In the genomic region with DNA sequence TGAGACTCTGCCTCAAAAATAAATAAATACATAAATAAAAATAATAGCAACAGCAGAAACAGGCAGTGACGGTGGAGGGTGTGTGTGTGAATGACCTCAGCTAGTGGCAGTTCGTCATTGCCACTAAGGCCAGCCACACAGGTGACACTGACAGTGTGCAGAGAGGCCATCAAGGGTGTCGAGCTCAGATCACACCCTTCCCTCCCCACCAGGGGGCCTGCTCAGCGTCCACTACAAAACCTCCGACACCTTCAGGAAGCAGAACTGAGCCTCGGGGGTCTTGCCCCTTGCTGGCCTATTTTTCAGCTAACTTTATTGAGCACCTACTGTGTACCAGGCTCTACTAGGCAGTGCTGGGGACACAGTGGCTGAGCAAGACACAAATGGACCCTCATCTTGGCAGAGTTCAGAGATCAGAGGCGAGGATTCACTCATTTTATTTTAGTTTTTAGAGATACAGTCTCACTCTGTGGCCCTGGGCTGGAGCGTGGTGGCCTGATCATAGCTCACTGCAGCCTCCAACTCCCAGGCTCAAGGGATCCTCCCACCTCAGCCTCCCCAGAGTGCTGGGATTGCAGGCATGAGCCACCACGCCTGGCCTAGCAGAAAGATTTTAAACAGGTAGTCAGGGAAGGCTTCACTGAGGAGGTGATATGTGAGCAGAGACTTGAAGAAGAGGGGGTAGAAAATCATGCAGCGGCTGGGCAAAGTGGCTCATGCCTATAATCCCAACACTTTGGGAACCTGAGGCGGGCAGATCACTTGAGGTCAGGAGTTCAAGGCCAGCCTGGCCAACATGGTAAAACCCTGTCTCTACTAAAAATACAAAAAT, we compare ENCODE assay signal across 1 cellular context.
TF ChIP-seq lines count a peak whose summit lies in the region.

No MANE protein-coding gene starts in this region.

TF ChIP-seq in HepG2, 621 proteins besides CTCF, POLR2A, EP300 and RAD21 (continued from another document and continues in another):
- TF ChIP-seq, protein P1, sequence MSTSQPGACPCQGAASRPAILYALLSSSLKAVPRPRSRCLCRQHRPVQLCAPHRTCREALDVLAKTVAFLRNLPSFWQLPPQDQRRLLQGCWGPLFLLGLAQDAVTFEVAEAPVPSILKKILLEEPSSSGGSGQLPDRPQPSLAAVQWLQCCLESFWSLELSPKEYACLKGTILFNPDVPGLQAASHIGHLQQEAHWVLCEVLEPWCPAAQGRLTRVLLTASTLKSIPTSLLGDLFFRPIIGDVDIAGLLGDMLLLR (CRISPR knock-in tag; IDR thresholded peaks at IDR 0.05): no peak
- TF ChIP-seq ZNF883 (CRISPR knock-in tag; IDR thresholded peaks at IDR 0.05; ENCODE audit: not compliant biosample characterization): no peak
- TF ChIP-seq, protein P2, sequence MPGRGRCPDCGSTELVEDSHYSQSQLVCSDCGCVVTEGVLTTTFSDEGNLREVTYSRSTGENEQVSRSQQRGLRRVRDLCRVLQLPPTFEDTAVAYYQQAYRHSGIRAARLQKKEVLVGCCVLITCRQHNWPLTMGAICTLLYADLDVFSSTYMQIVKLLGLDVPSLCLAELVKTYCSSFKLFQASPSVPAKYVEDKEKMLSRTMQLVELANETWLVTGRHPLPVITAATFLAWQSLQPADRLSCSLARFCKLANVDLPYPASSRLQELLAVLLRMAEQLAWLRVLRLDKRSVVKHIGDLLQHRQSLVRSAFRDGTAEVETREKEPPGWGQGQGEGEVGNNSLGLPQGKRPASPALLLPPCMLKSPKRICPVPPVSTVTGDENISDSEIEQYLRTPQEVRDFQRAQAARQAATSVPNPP (CRISPR knock-in tag; IDR thresholded peaks at IDR 0.05): no peak
- no peak for TF ChIP-seq ZNF180 (CRISPR knock-in tag; IDR thresholded peaks at IDR 0.05; ENCODE audit: borderline replicate concordance, low read depth)
- TF ChIP-seq RARA (CRISPR knock-in tag; IDR thresholded peaks at IDR 0.05): no peak
- TF ChIP-seq MXD3 (CRISPR knock-in tag; IDR thresholded peaks at IDR 0.05): no peak
- TF ChIP-seq AGO2 (optimal IDR thresholded peaks at IDR 0.05; ENCODE audit: low read depth, low read length): no peak
- TF ChIP-seq ATF1 (CRISPR knock-in tag; IDR thresholded peaks at IDR 0.05): no peak
- TF ChIP-seq TFDP1 (CRISPR knock-in tag; IDR thresholded peaks at IDR 0.05; ENCODE audit: borderline replicate concordance): no peak
- TF ChIP-seq ZNF720 (CRISPR knock-in tag; IDR thresholded peaks at IDR 0.05): no peak
- TF ChIP-seq SUZ12 (IDR thresholded peaks at IDR 0.05; ENCODE audit: low read depth, low read length): no peak
- TF ChIP-seq, protein P3, sequence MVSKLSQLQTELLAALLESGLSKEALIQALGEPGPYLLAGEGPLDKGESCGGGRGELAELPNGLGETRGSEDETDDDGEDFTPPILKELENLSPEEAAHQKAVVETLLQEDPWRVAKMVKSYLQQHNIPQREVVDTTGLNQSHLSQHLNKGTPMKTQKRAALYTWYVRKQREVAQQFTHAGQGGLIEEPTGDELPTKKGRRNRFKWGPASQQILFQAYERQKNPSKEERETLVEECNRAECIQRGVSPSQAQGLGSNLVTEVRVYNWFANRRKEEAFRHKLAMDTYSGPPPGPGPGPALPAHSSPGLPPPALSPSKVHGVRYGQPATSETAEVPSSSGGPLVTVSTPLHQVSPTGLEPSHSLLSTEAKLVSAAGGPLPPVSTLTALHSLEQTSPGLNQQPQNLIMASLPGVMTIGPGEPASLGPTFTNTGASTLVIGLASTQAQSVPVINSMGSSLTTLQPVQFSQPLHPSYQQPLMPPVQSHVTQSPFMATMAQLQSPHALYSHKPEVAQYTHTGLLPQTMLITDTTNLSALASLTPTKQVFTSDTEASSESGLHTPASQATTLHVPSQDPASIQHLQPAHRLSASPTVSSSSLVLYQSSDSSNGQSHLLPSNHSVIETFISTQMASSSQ (IDR thresholded peaks at IDR 0.05; ENCODE audit: low read depth): no peak
- TF ChIP-seq, protein P3 (CRISPR knock-in tag; IDR thresholded peaks at IDR 0.05; ENCODE audit: borderline replicate concordance): no peak
- no peak for TF ChIP-seq SIX1 (CRISPR knock-in tag; IDR thresholded peaks at IDR 0.05; ENCODE audit: borderline replicate concordance)
- TF ChIP-seq PCBP2 (optimal IDR thresholded peaks at IDR 0.05; ENCODE audit: low read depth, low read length, poor library complexity, severe bottlenecking): no peak
- TF ChIP-seq TFE3 (CRISPR knock-in tag; IDR thresholded peaks at IDR 0.05): 0 out of 2 replicates have a peak, but pooled peaks have one; percentile 24
- TF ChIP-seq SMAD3 (CRISPR knock-in tag; IDR thresholded peaks at IDR 0.05): no peak
- no peak for TF ChIP-seq ZNF224 (CRISPR knock-in tag; IDR thresholded peaks at IDR 0.05)
- no peak for TF ChIP-seq RXRA (CRISPR knock-in tag; IDR thresholded peaks at IDR 0.05)
- no peak for TF ChIP-seq ZNF431 (CRISPR knock-in tag; IDR thresholded peaks at IDR 0.05; ENCODE audit: borderline replicate concordance, low read depth)
- TF ChIP-seq, protein P4, sequence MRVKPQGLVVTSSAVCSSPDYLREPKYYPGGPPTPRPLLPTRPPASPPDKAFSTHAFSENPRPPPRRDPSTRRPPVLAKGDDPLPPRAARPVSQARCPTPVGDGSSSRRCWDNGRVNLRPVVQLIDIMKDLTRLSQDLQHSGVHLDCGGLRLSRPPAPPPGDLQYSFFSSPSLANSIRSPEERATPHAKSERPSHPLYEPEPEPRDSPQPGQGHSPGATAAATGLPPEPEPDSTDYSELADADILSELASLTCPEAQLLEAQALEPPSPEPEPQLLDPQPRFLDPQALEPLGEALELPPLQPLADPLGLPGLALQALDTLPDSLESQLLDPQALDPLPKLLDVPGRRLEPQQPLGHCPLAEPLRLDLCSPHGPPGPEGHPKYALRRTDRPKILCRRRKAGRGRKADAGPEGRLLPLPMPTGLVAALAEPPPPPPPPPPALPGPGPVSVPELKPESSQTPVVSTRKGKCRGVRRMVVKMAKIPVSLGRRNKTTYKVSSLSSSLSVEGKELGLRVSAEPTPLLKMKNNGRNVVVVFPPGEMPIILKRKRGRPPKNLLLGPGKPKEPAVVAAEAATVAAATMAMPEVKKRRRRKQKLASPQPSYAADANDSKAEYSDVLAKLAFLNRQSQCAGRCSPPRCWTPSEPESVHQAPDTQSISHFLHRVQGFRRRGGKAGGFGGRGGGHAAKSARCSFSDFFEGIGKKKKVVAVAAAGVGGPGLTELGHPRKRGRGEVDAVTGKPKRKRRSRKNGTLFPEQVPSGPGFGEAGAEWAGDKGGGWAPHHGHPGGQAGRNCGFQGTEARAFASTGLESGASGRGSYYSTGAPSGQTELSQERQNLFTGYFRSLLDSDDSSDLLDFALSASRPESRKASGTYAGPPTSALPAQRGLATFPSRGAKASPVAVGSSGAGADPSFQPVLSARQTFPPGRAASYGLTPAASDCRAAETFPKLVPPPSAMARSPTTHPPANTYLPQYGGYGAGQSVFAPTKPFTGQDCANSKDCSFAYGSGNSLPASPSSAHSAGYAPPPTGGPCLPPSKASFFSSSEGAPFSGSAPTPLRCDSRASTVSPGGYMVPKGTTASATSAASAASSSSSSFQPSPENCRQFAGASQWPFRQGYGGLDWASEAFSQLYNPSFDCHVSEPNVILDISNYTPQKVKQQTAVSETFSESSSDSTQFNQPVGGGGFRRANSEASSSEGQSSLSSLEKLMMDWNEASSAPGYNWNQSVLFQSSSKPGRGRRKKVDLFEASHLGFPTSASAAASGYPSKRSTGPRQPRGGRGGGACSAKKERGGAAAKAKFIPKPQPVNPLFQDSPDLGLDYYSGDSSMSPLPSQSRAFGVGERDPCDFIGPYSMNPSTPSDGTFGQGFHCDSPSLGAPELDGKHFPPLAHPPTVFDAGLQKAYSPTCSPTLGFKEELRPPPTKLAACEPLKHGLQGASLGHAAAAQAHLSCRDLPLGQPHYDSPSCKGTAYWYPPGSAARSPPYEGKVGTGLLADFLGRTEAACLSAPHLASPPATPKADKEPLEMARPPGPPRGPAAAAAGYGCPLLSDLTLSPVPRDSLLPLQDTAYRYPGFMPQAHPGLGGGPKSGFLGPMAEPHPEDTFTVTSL (CRISPR knock-in tag; IDR thresholded peaks at IDR 0.05; ENCODE audit: borderline replicate concordance): no peak
- no peak for TF ChIP-seq ZNF784 (CRISPR knock-in tag; IDR thresholded peaks at IDR 0.05; ENCODE audit: borderline replicate concordance)
- no peak for TF ChIP-seq ZFY (CRISPR knock-in tag; IDR thresholded peaks at IDR 0.05)
- no peak for TF ChIP-seq TOE1 (CRISPR knock-in tag; IDR thresholded peaks at IDR 0.05)
- TF ChIP-seq ZNF878 (CRISPR knock-in tag; IDR thresholded peaks at IDR 0.05): no peak
- TF ChIP-seq RCOR2 (CRISPR knock-in tag; IDR thresholded peaks at IDR 0.05): no peak
- TF ChIP-seq CHD4 (IDR thresholded peaks at IDR 0.05; ENCODE audit: borderline replicate concordance, low read length): peak; percentile 72; the same call in 1 of the 2 replicates
- TF ChIP-seq RBAK (CRISPR knock-in tag; IDR thresholded peaks at IDR 0.05): no peak
- no peak for TF ChIP-seq ZBTB2 (CRISPR knock-in tag; IDR thresholded peaks at IDR 0.05; ENCODE audit: low read depth)
- TF ChIP-seq, protein P5, sequence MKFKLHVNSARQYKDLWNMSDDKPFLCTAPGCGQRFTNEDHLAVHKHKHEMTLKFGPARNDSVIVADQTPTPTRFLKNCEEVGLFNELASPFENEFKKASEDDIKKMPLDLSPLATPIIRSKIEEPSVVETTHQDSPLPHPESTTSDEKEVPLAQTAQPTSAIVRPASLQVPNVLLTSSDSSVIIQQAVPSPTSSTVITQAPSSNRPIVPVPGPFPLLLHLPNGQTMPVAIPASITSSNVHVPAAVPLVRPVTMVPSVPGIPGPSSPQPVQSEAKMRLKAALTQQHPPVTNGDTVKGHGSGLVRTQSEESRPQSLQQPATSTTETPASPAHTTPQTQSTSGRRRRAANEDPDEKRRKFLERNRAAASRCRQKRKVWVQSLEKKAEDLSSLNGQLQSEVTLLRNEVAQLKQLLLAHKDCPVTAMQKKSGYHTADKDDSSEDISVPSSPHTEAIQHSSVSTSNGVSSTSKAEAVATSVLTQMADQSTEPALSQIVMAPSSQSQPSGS (CRISPR knock-in tag; IDR thresholded peaks at IDR 0.05): no peak
- no peak for TF ChIP-seq IKZF4 (CRISPR knock-in tag; IDR thresholded peaks at IDR 0.05; ENCODE audit: borderline replicate concordance, low read depth, not compliant biosample characterization)
- no peak for TF ChIP-seq NFE2 (CRISPR knock-in tag; IDR thresholded peaks at IDR 0.05)
- TF ChIP-seq SP2 (CRISPR knock-in tag; IDR thresholded peaks at IDR 0.05): no peak
- no peak for TF ChIP-seq ISL2 (CRISPR knock-in tag; IDR thresholded peaks at IDR 0.05)
